10 cellular contexts compared by ENCODE assay signal in genomic region chr5:179765400-179765799, GRCh38. TPM values are rescaled to one million over a fixed set of nuclear protein-coding genes. Genes with fewer than 3 reads are reported as not detected.
DNase-seq lines count a peak whose midpoint lies in the region; ATAC-seq and TF ChIP-seq lines count a peak whose summit lies in the region.
"Had no signal": no experiment of that assay in that cellular context is flagged by ENCODE, and none has a peak within 500 bp of the region (broad histone marks: within the 10 kb centered on the region; RNA-seq: fewer than 3 reads in every experiment).

No MANE protein-coding gene starts in this region.

- H3K9me3 Mint-ChIP-seq in dendritic cell treated with granulocyte-macrophage colony-stimulating factor and Interleukin-4, amounts not matched to agents 40 ng/mL and 50 ng/mL, for 4 days: no peaks in the 10 kb centered on the region
- no peaks in the 10 kb centered on the region for H3K9me3 Mint-ChIP-seq in mesothelial cell of epicardium
- H3K9me3 Mint-ChIP-seq: stimulated activated naive CD8-positive, alpha-beta T cell treated with anti-CD3 and anti-CD28 coated beads, Interleukin-15, amount 100 ng/mL, for 72 hours had no signal

- peaks cover 42% of the 10 kb centered on the region for H3K36me3 ChIP-seq in BE2C

- peaks cover 23% of the 10 kb centered on the region for H3K4me1 ChIP-seq in BE2C

- H3K4me1 Mint-ChIP-seq in dendritic cell treated with granulocyte-macrophage colony-stimulating factor and Interleukin-4, amounts not matched to agents 40 ng/mL and 50 ng/mL, for 4 days (ENCODE audit: low read depth): peaks cover 92% of the 10 kb centered on the region
- H3K4me1 Mint-ChIP-seq in mesothelial cell of epicardium: peaks cover 34% of the 10 kb centered on the region

- peak; percentile 23 for DNase-seq in BE2C
- peak; percentile 87 for DNase-seq in NB4 (ENCODE audit: low read depth)
- DNase-seq in mesothelial cell of epicardium (ENCODE audit: low spot score in 2 of 2, unreplicated experiment in 2 of 2): no peak
- no peak for DNase-seq in stimulated activated naive CD4-positive, alpha-beta T cell (lab: John Stamatoyannopoulos, UW)
- no peak for DNase-seq in left lobe of liver (ENCODE audit: low spot score)
- DNase-seq in SKM-1 treated with dmso at 0.1 percent for 144 hours (lab: John Stamatoyannopoulos, UW; ENCODE audit: unreplicated experiment): no peak
- no peak for DNase-seq in stimulated activated CD4-positive, alpha-beta T cell treated with anti-CD3 and anti-CD28 coated beads, Interleukin-2, amount 100 ng/mL, for 24 hours
- DNase-seq: activated CD4-positive, alpha-beta T cell treated with anti-CD3 and anti-CD28 coated beads, Interleukin-2, amount 50 U/mL, for 4 hours; stimulated activated naive CD8-positive, alpha-beta T cell treated with anti-CD3 and anti-CD28 coated beads, Interleukin-15, amount 100 ng/mL, for 72 hours had no signal

- H3K27ac Mint-ChIP-seq in dendritic cell treated with granulocyte-macrophage colony-stimulating factor and Interleukin-4, amounts not matched to agents 40 ng/mL and 50 ng/mL, for 4 days: peak overlapping the region; percentile 79
- H3K27ac Mint-ChIP-seq in mesothelial cell of epicardium: peak overlapping the region; percentile 73

- H3K9me3 ChIP-seq in BE2C: no peaks in the 10 kb centered on the region

- H3K27me3 Mint-ChIP-seq in dendritic cell treated with granulocyte-macrophage colony-stimulating factor and Interleukin-4, amounts not matched to agents 40 ng/mL and 50 ng/mL, for 4 days: no peaks in the 10 kb centered on the region
- no peaks in the 10 kb centered on the region for H3K27me3 Mint-ChIP-seq in mesothelial cell of epicardium (ENCODE audit: low read depth)
- H3K27me3 Mint-ChIP-seq: stimulated activated naive CD8-positive, alpha-beta T cell treated with anti-CD3 and anti-CD28 coated beads, Interleukin-15, amount 100 ng/mL, for 72 hours had no signal

- H3K4me3 ChIP-seq in BE2C (ENCODE audit: low read depth, low read length): no peak overlapping the region
- no peak overlapping the region for H3K4me3 ChIP-seq in NB4 (ENCODE audit: low read depth, low read length)

- intact Hi-C loops in dendritic cell treated with granulocyte-macrophage colony-stimulating factor and Interleukin-4, amounts not matched to agents 40 ng/mL and 50 ng/mL, for 4 days (cut with micrococcal nuclease): no loop called here

- no peak for TF ChIP-seq POLR2A in NB4 (IDR thresholded peaks at IDR 0.05; ENCODE audit: extremely low read depth, insufficient read length)

- peaks cover 48% of the 10 kb centered on the region for H3K36me3 Mint-ChIP-seq in dendritic cell treated with granulocyte-macrophage colony-stimulating factor and Interleukin-4, amounts not matched to agents 40 ng/mL and 50 ng/mL, for 4 days (ENCODE audit: low read depth)
- peaks cover 23% of the 10 kb centered on the region for H3K36me3 Mint-ChIP-seq in mesothelial cell of epicardium

- ATAC-seq in left lobe of liver: no peak
- ATAC-seq: stimulated activated naive CD8-positive, alpha-beta T cell treated with anti-CD3 and anti-CD28 coated beads, Interleukin-15, amount 100 ng/mL, for 72 hours had no signal

- H3K27me3 ChIP-seq in BE2C: no peaks in the 10 kb centered on the region

- TF ChIP-seq CTCF in BE2C (IDR thresholded peaks at IDR 0.05; ENCODE audit: low read depth, low read length) (no peak), NB4 (IDR thresholded peaks at IDR 0.05; ENCODE audit: low read depth, low read length) (no peak), mesothelial cell of epicardium (IDR thresholded peaks at IDR 0.05; ENCODE audit: unreplicated experiment) (no peak)

- peak overlapping the region; percentile 1 for H3K4me3 Mint-ChIP-seq in dendritic cell treated with granulocyte-macrophage colony-stimulating factor and Interleukin-4, amounts not matched to agents 40 ng/mL and 50 ng/mL, for 4 days
- no peak overlapping the region for H3K4me3 Mint-ChIP-seq in mesothelial cell of epicardium
- H3K4me3 Mint-ChIP-seq: stimulated activated naive CD8-positive, alpha-beta T cell treated with anti-CD3 and anti-CD28 coated beads, Interleukin-15, amount 100 ng/mL, for 72 hours had no signal

RNA-seq across cellular contexts. Expression of gene LTC4S, which starts 28.4 kb away (rescaled TPM):
- polyA plus RNA-seq in BE2C (2012; ENCODE audit: insufficient read depth, insufficient read length, low read depth): not detected
- total RNA-seq in mesothelial cell of epicardium: 4.7 to 5.2 TPM (median 5.0 TPM) in 3 replicates
- total RNA-seq in left lobe of liver: 2.6 TPM

RNA-seq across cellular contexts. Expression of gene MAML1, which starts 32.8 kb away (rescaled TPM):
- polyA plus RNA-seq in BE2C (2012; ENCODE audit: insufficient read depth, insufficient read length, low read depth): 21.4 TPM
- total RNA-seq in mesothelial cell of epicardium: 47.6 to 50.6 TPM (median 49.6 TPM) in 3 replicates
- total RNA-seq in left lobe of liver: 7.3 TPM

RNA-seq across cellular contexts. Expression of gene MGAT4B, which starts 41.3 kb away (rescaled TPM):
- 246 TPM for polyA plus RNA-seq in BE2C (2012; ENCODE audit: insufficient read depth, insufficient read length, low read depth)
- 131 to 133 TPM (median 131 TPM) in 3 replicates for total RNA-seq in mesothelial cell of epicardium
- total RNA-seq in left lobe of liver: 192 TPM

RNA-seq across cellular contexts. Expression of gene SQSTM1, which starts 55.3 kb away (rescaled TPM):
- 269 TPM for polyA plus RNA-seq in BE2C (2012; ENCODE audit: insufficient read depth, insufficient read length, low read depth)
- total RNA-seq in mesothelial cell of epicardium (145 to 149 TPM (median 146 TPM) in 3 replicates), left lobe of liver (361 TPM)

Comparison
In these comparisons a context has a peak if more than half of its experiments do, and no peak if none do; other contexts are left out.
1. DNase-seq: peak in BE2C (single experiment) and NB4 (single experiment); none in mesothelial cell of epicardium (0 of 2), stimulated activated naive CD4-positive, alpha-beta T cell (0 of 6), left lobe of liver (single experiment), SKM-1 treated with dmso at 0.1 percent for 144 hours (single experiment) and stimulated activated CD4-positive, alpha-beta T cell treated with anti-CD3 and anti-CD28 coated beads, Interleukin-2, amount 100 ng/mL, for 24 hours (0 of 2).